ENCODE assay signal across 8 cellular contexts in genomic region chr16:13158427-13158826, GRCh38.
"Had no signal": no experiment of that assay in that cellular context is flagged by ENCODE, and none has a peak within 500 bp of the region (broad histone marks: within the 10 kb centered on the region; RNA-seq: fewer than 3 reads in every experiment).

No MANE protein-coding gene starts in this region.

- H3K4me3 Mint-ChIP-seq: HFFc6, IgD-negative memory B cell had no signal

- H3K4me3 ChIP-seq: HAP-1 had no signal

- H3K4me1 ChIP-seq: HAP-1 had no signal

- DNase-seq: GOT3, H7, HFFc6 had no signal

- H3K36me3 Mint-ChIP-seq: IgD-negative memory B cell had no signal

- H3K27ac ChIP-seq: HL-60 had no signal

- H3K27ac Mint-ChIP-seq: HFFc6, IgD-negative memory B cell had no signal

- H3K27me3 Mint-ChIP-seq: IgD-negative memory B cell had no signal

- ATAC-seq: HCT116, HepG2 had no signal

- H3K36me3 ChIP-seq: HAP-1 had no signal

- FAIRE-seq: HepG2 had no signal
